ENCODE assay signal across 1 cellular context in genomic region chrX:47482512-47483309, GRCh38.
TF ChIP-seq lines count a peak whose summit lies in the region.

Gene ZNF41 (minus strand): TSS chrX:47483222. CDS start chrX:47467481, 15,741 bp downstream.

TF ChIP-seq in SK-N-SH treated with all-trans-retinoic acid at 6 μM for 48 hours, 23 proteins besides CTCF, POLR2A, EP300 and RAD21 (continued from another document):
- no peak for TF ChIP-seq TSHZ2 (CRISPR knock-in tag; IDR thresholded peaks at IDR 0.05)
